9 cellular contexts compared by ENCODE assay signal in genomic region chr1:39238476-39238875, GRCh38. TPM values are rescaled to one million over a fixed set of nuclear protein-coding genes. Genes with fewer than 3 reads are reported as not detected.
DNase-seq lines count a peak whose midpoint lies in the region; ATAC-seq and TF ChIP-seq lines count a peak whose summit lies in the region.
"Had no signal": no experiment of that assay in that cellular context is flagged by ENCODE, and none has a peak within 500 bp of the region (broad histone marks: within the 10 kb centered on the region; RNA-seq: fewer than 3 reads in every experiment).

No MANE protein-coding gene starts in this region.

- peaks cover 4% of the 10 kb centered on the region for H3K36me3 ChIP-seq in osteoblast (ENCODE audit: insufficient read depth, low read length)

- no peaks in the 10 kb centered on the region for H3K27me3 ChIP-seq in osteoblast (ENCODE audit: insufficient read depth, low read length)

- no peak overlapping the region for H2AFZ ChIP-seq in osteoblast (ENCODE audit: low read length)

- H3K4me1 Mint-ChIP-seq in activated CD8-positive, alpha-beta T cell treated with anti-CD3 and anti-CD28 coated beads for 36 hours (ENCODE audit: low read depth): peaks cover 34% of the 10 kb centered on the region
- H3K4me1 Mint-ChIP-seq in Calu3 (ENCODE audit: low read depth, unreplicated experiment): no peaks in the 10 kb centered on the region

- DNase-seq in EL: peak; percentile 67
- no peak for DNase-seq in activated CD8-positive, alpha-beta T cell treated with anti-CD3 and anti-CD28 coated beads for 36 hours
- peak; percentile 47 for DNase-seq in fibroblast of the conjunctiva (ENCODE audit: low read depth)
- DNase-seq in osteoblast (ENCODE audit: insufficient read length, low spot score, missing footprints): peak; percentile 93
- no peak for DNase-seq in mucosa of gallbladder (ENCODE audit: low spot score)
- no peak for DNase-seq in activated CD4-positive, CD25-positive, alpha-beta regulatory T cell (lab: John Stamatoyannopoulos, UW)
- no peak for DNase-seq in Calu3
- DNase-seq in AML-193 (lab: John Stamatoyannopoulos, UW): no peak
- DNase-seq: erythroblast had no signal

- peak overlapping the region; percentile 24 for H3K27ac ChIP-seq in osteoblast (ENCODE audit: low read depth, low read length)

- CTCF ChIA-PET in activated CD8-positive, alpha-beta T cell treated with anti-CD3 and anti-CD28 coated beads for 36 hours (lab: Charles Lee): interaction anchor here (1.0 to 1.6 kb wide), 7 partner anchors 11 to 300 kb away, joined by 3 to 8 read pairs (median 5); partner anchors contain the start of gene MACF1
- CTCF ChIA-PET in Calu3 (lab: Charles Lee): no interaction called here

- ATAC-seq in activated CD8-positive, alpha-beta T cell treated with anti-CD3 and anti-CD28 coated beads for 36 hours: no peak

- peaks cover 10% of the 10 kb centered on the region for H3K4me1 ChIP-seq in osteoblast (ENCODE audit: insufficient read depth, low read length)

- peak overlapping the region; percentile 26 for H3K27ac Mint-ChIP-seq in activated CD8-positive, alpha-beta T cell treated with anti-CD3 and anti-CD28 coated beads for 36 hours
- H3K27ac Mint-ChIP-seq in Calu3 (ENCODE audit: unreplicated experiment): no peak overlapping the region

- H3K9me3 Mint-ChIP-seq in activated CD8-positive, alpha-beta T cell treated with anti-CD3 and anti-CD28 coated beads for 36 hours: no peaks in the 10 kb centered on the region
- H3K9me3 Mint-ChIP-seq in Calu3 (ENCODE audit: low read depth, unreplicated experiment): no peaks in the 10 kb centered on the region

- no peaks in the 10 kb centered on the region for H3K27me3 Mint-ChIP-seq in activated CD8-positive, alpha-beta T cell treated with anti-CD3 and anti-CD28 coated beads for 36 hours
- H3K27me3 Mint-ChIP-seq in Calu3 (ENCODE audit: unreplicated experiment): no peaks in the 10 kb centered on the region

- BruUV-seq in Calu3 (replicated peaks; lab: Mats Ljungman, UMichigan): no TSS peak

- peaks cover 26% of the 10 kb centered on the region for H4K20me1 ChIP-seq in osteoblast (ENCODE audit: insufficient read depth, low read length)

- POLR2A ChIA-PET in activated CD8-positive, alpha-beta T cell treated with anti-CD3 and anti-CD28 coated beads for 36 hours (lab: Charles Lee): interaction anchor here (1.2 to 2.1 kb wide), 2 partner anchors 24 to 28 kb away, joined by 6 to 10 read pairs; no protein-coding TSS in a partner anchor

- H3K4me3 Mint-ChIP-seq in activated CD8-positive, alpha-beta T cell treated with anti-CD3 and anti-CD28 coated beads for 36 hours: no peak overlapping the region
- H3K4me3 Mint-ChIP-seq in Calu3 (ENCODE audit: low read depth, unreplicated experiment): no peak overlapping the region

- peaks cover 37% of the 10 kb centered on the region for H3K36me3 Mint-ChIP-seq in activated CD8-positive, alpha-beta T cell treated with anti-CD3 and anti-CD28 coated beads for 36 hours (ENCODE audit: low read depth)
- no peaks in the 10 kb centered on the region for H3K36me3 Mint-ChIP-seq in Calu3 (ENCODE audit: insufficient read depth, unreplicated experiment)

- peaks cover 50% of the 10 kb centered on the region for H3K79me2 ChIP-seq in osteoblast (ENCODE audit: insufficient read depth, low read length)

- no peaks in the 10 kb centered on the region for H3K9me3 ChIP-seq in osteoblast (ENCODE audit: low read depth, low read length)

- intact Hi-C loops in activated CD8-positive, alpha-beta T cell treated with anti-CD3 and anti-CD28 coated beads for 36 hours (cut with micrococcal nuclease): no loop called here
- intact Hi-C loops in Calu3 (cut with micrococcal nuclease; ENCODE audit: unreplicated experiment): no loop called here

- no peak for TF ChIP-seq CTCF in activated CD8-positive, alpha-beta T cell treated with anti-CD3 and anti-CD28 coated beads for 36 hours (IDR thresholded peaks at IDR 0.05)
- TF ChIP-seq CTCF in osteoblast (IDR thresholded peaks at IDR 0.05; ENCODE audit: extremely low read depth, low read depth, low read length): no peak
- TF ChIP-seq CTCF in Calu3 (IDR thresholded peaks at IDR 0.05; ENCODE audit: unreplicated experiment): no peak

- no peak overlapping the region for H3K4me2 ChIP-seq in osteoblast (ENCODE audit: insufficient read depth, low read length)

- H3K4me3 ChIP-seq in osteoblast (ENCODE audit: insufficient read depth, low read length): no peak overlapping the region

RNA-seq across cellular contexts. Expression of gene MACF1, which starts 34.0 kb away (rescaled TPM):
- 100 to 1,000 TPM; 201 to 215 TPM for total RNA-seq in activated CD8-positive, alpha-beta T cell treated with anti-CD3 and anti-CD28 coated beads for 36 hours
- total RNA-seq in osteoblast: 377 and 424 TPM in 2 replicates
- total RNA-seq in mucosa of gallbladder: 404 TPM
- 701 and 705 TPM in 2 replicates for total RNA-seq in Calu3 (2022)

Comparison
In these comparisons a context has a peak if more than half of its experiments do, and no peak if none do; other contexts are left out.
1. DNase-seq: peak in EL (single experiment), fibroblast of the conjunctiva (single experiment) and osteoblast (single experiment); none in activated CD8-positive, alpha-beta T cell treated with anti-CD3 and anti-CD28 coated beads for 36 hours (single experiment), mucosa of gallbladder (single experiment), activated CD4-positive, CD25-positive, alpha-beta regulatory T cell (0 of 4), Calu3 (single experiment) and AML-193 (0 of 2).